ENCODE assay signal across 22 cellular contexts in genomic region chr2:74860521-74860920, GRCh38.
"Had no signal": no experiment of that assay in that cellular context is flagged by ENCODE, and none has a peak within 500 bp of the region (broad histone marks: within the 10 kb centered on the region; RNA-seq: fewer than 3 reads in every experiment).

No MANE protein-coding gene starts in this region.

- H3K27ac ChIP-seq: ascending aorta, cardiac muscle cell, left ventricle myocardium inferior, tibial nerve had no signal

- H3K9me3 Mint-ChIP-seq: activated CD4-positive, alpha-beta T cell treated with anti-CD3 and anti-CD28 coated beads, Interleukin-2, amount 10 ng/mL, durations not matched to agents 7 days and 5 days; activated CD8-positive, alpha-beta T cell treated with anti-CD3 and anti-CD28 coated beads for 36 hours; activated naive CD8-positive, alpha-beta T cell treated with anti-CD3 and anti-CD28 coated beads for 36 hours; activated T-cell treated with anti-CD3 and anti-CD28 coated beads, Interleukin-2, amount 50 U/mL, for 4 hours; brain; natural killer cell treated with Interleukin-12 subunit alpha and Interleukin-12 subunit beta and Interleukin-15 and Interleukin-18, amount 100 ng/mL, for 72 hours; stimulated activated naive B cell treated with anti-CD40 and anti-IgM and Interleukin-4, amounts not matched to agents 10 μg/mL and 1 μg/mL and 100 μg/mL, for 72 hours had no signal

- H3K27me3 ChIP-seq: ascending aorta, cardiac muscle cell, tibial nerve had no signal

- H3K9me3 ChIP-seq: ascending aorta, left ventricle myocardium inferior, mucosa of descending colon, tibial nerve had no signal

- H3K27me3 Mint-ChIP-seq: activated CD4-positive, alpha-beta T cell treated with anti-CD3 and anti-CD28 coated beads, Interleukin-2, amount 10 ng/mL, durations not matched to agents 7 days and 5 days; activated CD8-positive, alpha-beta T cell treated with anti-CD3 and anti-CD28 coated beads for 36 hours; activated naive CD8-positive, alpha-beta T cell treated with anti-CD3 and anti-CD28 coated beads for 36 hours; brain; natural killer cell treated with Interleukin-12 subunit alpha and Interleukin-12 subunit beta and Interleukin-15 and Interleukin-18, amount 100 ng/mL, for 72 hours; stimulated activated naive B cell treated with anti-CD40 and anti-IgM and Interleukin-4, amounts not matched to agents 10 μg/mL and 1 μg/mL and 100 μg/mL, for 72 hours had no signal

- ATAC-seq: activated CD8-positive, alpha-beta T cell treated with anti-CD3 and anti-CD28 coated beads for 36 hours; activated T-cell treated with anti-CD3 and anti-CD28 coated beads, Interleukin-2, amount 50 U/mL, for 4 hours; mucosa of descending colon; natural killer cell treated with Interleukin-12 subunit alpha and Interleukin-12 subunit beta and Interleukin-15 and Interleukin-18, amount 100 ng/mL, for 72 hours; right cardiac atrium; stimulated activated naive B cell treated with anti-CD40 and anti-IgM and Interleukin-4, amounts not matched to agents 10 μg/mL and 1 μg/mL and 100 μg/mL, for 72 hours had no signal

- H3K4me3 Mint-ChIP-seq: activated CD4-positive, alpha-beta T cell treated with anti-CD3 and anti-CD28 coated beads, Interleukin-2, amount 10 ng/mL, durations not matched to agents 7 days and 5 days; activated CD8-positive, alpha-beta T cell treated with anti-CD3 and anti-CD28 coated beads for 36 hours; activated naive CD8-positive, alpha-beta T cell treated with anti-CD3 and anti-CD28 coated beads for 36 hours; activated T-cell treated with anti-CD3 and anti-CD28 coated beads, Interleukin-2, amount 50 U/mL, for 4 hours; natural killer cell treated with Interleukin-12 subunit alpha and Interleukin-12 subunit beta and Interleukin-15 and Interleukin-18, amount 100 ng/mL, for 72 hours; stimulated activated naive B cell treated with anti-CD40 and anti-IgM and Interleukin-4, amounts not matched to agents 10 μg/mL and 1 μg/mL and 100 μg/mL, for 72 hours had no signal

- H3K4me3 ChIP-seq: ascending aorta, cardiac muscle cell, left ventricle myocardium inferior, mucosa of descending colon, tibial nerve had no signal

- DNase-seq: activated CD4-positive, alpha-beta T cell treated with anti-CD3 and anti-CD28 coated beads for 1 hour; activated CD4-positive, alpha-beta T cell treated with anti-CD3 and anti-CD28 coated beads, Interleukin-2, amount 10 ng/mL, durations not matched to agents 7 days and 5 days; activated CD8-positive, alpha-beta T cell treated with anti-CD3 and anti-CD28 coated beads for 36 hours; activated naive CD4-positive, alpha-beta T cell treated with Interleukin-2 at 50 U/mL for 16 hours; activated naive CD8-positive, alpha-beta T cell treated with anti-CD3 and anti-CD28 coated beads for 36 hours; activated T-cell treated with anti-CD3 and anti-CD28 coated beads, Interleukin-2, amount 50 U/mL, for 4 hours; cerebellar nuclear complex; cortex of kidney; foreskin melanocyte; left ventricle myocardium inferior; mucosa of descending colon; posterior cingulate gyrus; right cardiac atrium; stimulated activated CD4-positive, alpha-beta T cell treated with anti-CD3 and anti-CD28 coated beads, Interleukin-15, amount 100 ng/mL, for 24 hours; stimulated activated CD4-positive, alpha-beta T cell treated with anti-CD3 and anti-CD28 coated beads, Interleukin-2, amount 100 ng/mL, for 24 hours; stimulated activated naive B cell treated with anti-CD40 and anti-IgM and Interleukin-4, amounts not matched to agents 10 μg/mL and 1 μg/mL and 100 μg/mL, for 72 hours; T-helper 2 cell had no signal

- H3K36me3 Mint-ChIP-seq: natural killer cell treated with Interleukin-12 subunit alpha and Interleukin-12 subunit beta and Interleukin-15 and Interleukin-18, amount 100 ng/mL, for 72 hours had no signal

- H3K4me1 ChIP-seq: ascending aorta, tibial nerve had no signal

- H3K27ac Mint-ChIP-seq: activated CD4-positive, alpha-beta T cell treated with anti-CD3 and anti-CD28 coated beads, Interleukin-2, amount 10 ng/mL, durations not matched to agents 7 days and 5 days; activated CD8-positive, alpha-beta T cell treated with anti-CD3 and anti-CD28 coated beads for 36 hours; activated naive CD8-positive, alpha-beta T cell treated with anti-CD3 and anti-CD28 coated beads for 36 hours; natural killer cell treated with Interleukin-12 subunit alpha and Interleukin-12 subunit beta and Interleukin-15 and Interleukin-18, amount 100 ng/mL, for 72 hours; stimulated activated naive B cell treated with anti-CD40 and anti-IgM and Interleukin-4, amounts not matched to agents 10 μg/mL and 1 μg/mL and 100 μg/mL, for 72 hours had no signal

- H3K36me3 ChIP-seq: ascending aorta, cardiac muscle cell, left ventricle myocardium inferior, tibial nerve had no signal
